7 cellular contexts compared by ENCODE assay signal in genomic region chr11:71579502-71579901, GRCh38. TPM values are rescaled to one million over a fixed set of nuclear protein-coding genes. Genes with fewer than 3 reads are reported as not detected.
"Had no signal": no experiment of that assay in that cellular context is flagged by ENCODE, and none has a peak within 500 bp of the region (broad histone marks: within the 10 kb centered on the region; RNA-seq: fewer than 3 reads in every experiment).

No MANE protein-coding gene starts in this region.

RNA-seq across cellular contexts. Expression of gene KRTAP5-11, which starts 3.2 kb away (rescaled TPM):
- total RNA-seq: activated CD4-positive, alpha-beta memory T cell treated with anti-CD3 and anti-CD28 coated beads, Interleukin-2, amount 10 ng/mL, durations not matched to agents 7 days and 5 days; activated CD8-positive, alpha-beta memory T cell treated with anti-CD3 and anti-CD28 coated beads, Interleukin-2, amount 10 ng/mL, durations not matched to agents 7 days and 5 days; activated naive CD8-positive, alpha-beta T cell treated with anti-CD3 and anti-CD28 coated beads for 36 hours; aorta; cardiac septum; OCI-LY7; Right ventricle myocardium inferior had no signal
- polyA plus RNA-seq: aorta had no signal

RNA-seq across cellular contexts. Expression of gene KRTAP5-10, which starts 14.1 kb away (rescaled TPM):
- total RNA-seq: activated CD8-positive, alpha-beta memory T cell treated with anti-CD3 and anti-CD28 coated beads, Interleukin-2, amount 10 ng/mL, durations not matched to agents 7 days and 5 days; activated naive CD8-positive, alpha-beta T cell treated with anti-CD3 and anti-CD28 coated beads for 36 hours; aorta; cardiac septum; OCI-LY7; Right ventricle myocardium inferior had no signal

RNA-seq across cellular contexts. Expression of gene KRTAP5-9, which starts 31.3 kb away (rescaled TPM):
- total RNA-seq: activated CD4-positive, alpha-beta memory T cell treated with anti-CD3 and anti-CD28 coated beads, Interleukin-2, amount 10 ng/mL, durations not matched to agents 7 days and 5 days; activated CD8-positive, alpha-beta memory T cell treated with anti-CD3 and anti-CD28 coated beads, Interleukin-2, amount 10 ng/mL, durations not matched to agents 7 days and 5 days; activated naive CD8-positive, alpha-beta T cell treated with anti-CD3 and anti-CD28 coated beads for 36 hours; cardiac septum; OCI-LY7; Right ventricle myocardium inferior had no signal

RNA-seq across cellular contexts. Expression of gene KRTAP5-8, which starts 41.7 kb away (rescaled TPM):
- total RNA-seq: activated CD4-positive, alpha-beta memory T cell treated with anti-CD3 and anti-CD28 coated beads, Interleukin-2, amount 10 ng/mL, durations not matched to agents 7 days and 5 days; activated CD8-positive, alpha-beta memory T cell treated with anti-CD3 and anti-CD28 coated beads, Interleukin-2, amount 10 ng/mL, durations not matched to agents 7 days and 5 days; activated naive CD8-positive, alpha-beta T cell treated with anti-CD3 and anti-CD28 coated beads for 36 hours; cardiac septum; OCI-LY7; Right ventricle myocardium inferior had no signal
- polyA plus RNA-seq: aorta had no signal

RNA-seq across cellular contexts. Expression of gene KRTAP5-7, which starts 52.4 kb away (rescaled TPM):
- total RNA-seq: activated CD4-positive, alpha-beta memory T cell treated with anti-CD3 and anti-CD28 coated beads, Interleukin-2, amount 10 ng/mL, durations not matched to agents 7 days and 5 days; activated CD8-positive, alpha-beta memory T cell treated with anti-CD3 and anti-CD28 coated beads, Interleukin-2, amount 10 ng/mL, durations not matched to agents 7 days and 5 days; activated naive CD8-positive, alpha-beta T cell treated with anti-CD3 and anti-CD28 coated beads for 36 hours; cardiac septum; OCI-LY7; Right ventricle myocardium inferior had no signal
- polyA plus RNA-seq: aorta had no signal
